1 cellular context compared by ENCODE assay signal in the genomic region with DNA sequence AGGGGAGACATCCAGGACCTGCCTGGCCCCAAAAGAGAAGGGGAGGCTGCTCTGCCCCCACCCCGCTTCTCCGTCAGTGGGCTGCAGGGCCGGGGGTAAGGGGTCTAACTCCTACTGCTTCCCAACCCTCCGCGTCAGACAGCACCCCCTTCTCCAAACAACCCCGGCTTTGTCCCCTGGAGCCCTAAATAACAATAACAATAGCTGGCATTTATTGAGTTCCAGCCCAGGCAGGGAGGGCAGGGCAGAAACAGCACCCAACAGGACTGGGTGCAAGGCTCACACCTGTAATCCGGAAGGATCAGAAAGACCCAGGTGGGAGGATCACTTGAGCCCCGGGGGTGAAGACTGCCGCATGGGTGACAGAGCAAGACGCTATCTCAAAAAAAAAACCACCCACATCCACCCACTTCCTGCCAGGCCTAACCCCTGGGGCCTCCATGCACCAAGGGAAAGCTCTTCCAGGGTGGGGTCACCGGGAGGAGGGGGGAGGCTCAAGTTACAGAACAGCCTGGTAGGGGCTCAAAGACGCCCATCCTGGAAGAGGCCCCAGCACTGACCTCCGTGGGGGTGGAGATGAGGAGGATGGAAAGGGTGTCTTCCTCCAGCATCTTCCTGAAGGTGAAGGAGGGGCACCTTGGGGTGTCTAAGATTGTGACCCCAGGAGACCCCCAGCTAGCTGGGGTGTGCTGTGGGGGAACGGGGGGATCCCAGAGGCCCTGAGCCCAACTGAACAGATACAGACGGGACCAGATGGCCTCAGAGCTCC.
TF ChIP-seq lines count a peak whose summit lies in the region.

No MANE protein-coding gene starts in this region.

TF ChIP-seq in GM12878, 131 proteins besides CTCF, POLR2A, EP300 and RAD21 (continued from another document):
- TF ChIP-seq ZBTB11 (CRISPR knock-in tag; IDR thresholded peaks at IDR 0.05) (no peak), REST (IDR thresholded peaks at IDR 0.05; ENCODE audit: low read depth, low read length) (no peak), ZNF384 (IDR thresholded peaks at IDR 0.05; ENCODE audit: borderline replicate concordance, low read depth, low read length) (peak; percentile 58; the same call in 1 of the 2 replicates), POLR2AphosphoS5 (IDR thresholded peaks at IDR 0.05; ENCODE audit: low read length) (no peak), FOXM1 (IDR thresholded peaks at IDR 0.05; ENCODE audit: low read depth, low read length) (no peak), RFX5 (IDR thresholded peaks at IDR 0.05; ENCODE audit: low read depth, low read length) (no peak), SREBF1 (IDR thresholded peaks at IDR 0.05; ENCODE audit: low read length) (no peak), E4F1 (IDR thresholded peaks at IDR 0.05; ENCODE audit: borderline replicate concordance, partially characterized antibody) (no peak), SPI1 (IDR thresholded peaks at IDR 0.05; ENCODE audit: borderline replicate concordance, insufficient read depth, low read depth, low read length) (0 out of 2 replicates have a peak, but pooled peaks have one; percentile 9), BRCA1 (IDR thresholded peaks at IDR 0.05; ENCODE audit: low read depth, low read length) (no peak), KDM1A (IDR thresholded peaks at IDR 0.05; ENCODE audit: borderline replicate concordance) (no peak), RUNX3 (IDR thresholded peaks at IDR 0.05; ENCODE audit: low read length) (peak; percentile 89), PAX5 (IDR thresholded peaks at IDR 0.05; ENCODE audit: borderline replicate concordance, low read depth, low read length) (peak; percentile 64; the same call in 1 of the 2 replicates), ZZZ3 (IDR thresholded peaks at IDR 0.05; ENCODE audit: control insufficient read depth, insufficient read length, low read depth) (no peak), ZBED1 (IDR thresholded peaks at IDR 0.05; ENCODE audit: borderline replicate concordance) (no peak), HDAC2 (IDR thresholded peaks at IDR 0.05) (no peak), NR2C2 (IDR thresholded peaks at IDR 0.05; ENCODE audit: borderline replicate concordance, control insufficient read depth, insufficient read length, low read depth) (no peak), ZNF217 (IDR thresholded peaks at IDR 0.05) (0 out of 2 replicates have a peak, but pooled peaks have one; percentile 24)
- TF ChIP-seq, protein P1, sequence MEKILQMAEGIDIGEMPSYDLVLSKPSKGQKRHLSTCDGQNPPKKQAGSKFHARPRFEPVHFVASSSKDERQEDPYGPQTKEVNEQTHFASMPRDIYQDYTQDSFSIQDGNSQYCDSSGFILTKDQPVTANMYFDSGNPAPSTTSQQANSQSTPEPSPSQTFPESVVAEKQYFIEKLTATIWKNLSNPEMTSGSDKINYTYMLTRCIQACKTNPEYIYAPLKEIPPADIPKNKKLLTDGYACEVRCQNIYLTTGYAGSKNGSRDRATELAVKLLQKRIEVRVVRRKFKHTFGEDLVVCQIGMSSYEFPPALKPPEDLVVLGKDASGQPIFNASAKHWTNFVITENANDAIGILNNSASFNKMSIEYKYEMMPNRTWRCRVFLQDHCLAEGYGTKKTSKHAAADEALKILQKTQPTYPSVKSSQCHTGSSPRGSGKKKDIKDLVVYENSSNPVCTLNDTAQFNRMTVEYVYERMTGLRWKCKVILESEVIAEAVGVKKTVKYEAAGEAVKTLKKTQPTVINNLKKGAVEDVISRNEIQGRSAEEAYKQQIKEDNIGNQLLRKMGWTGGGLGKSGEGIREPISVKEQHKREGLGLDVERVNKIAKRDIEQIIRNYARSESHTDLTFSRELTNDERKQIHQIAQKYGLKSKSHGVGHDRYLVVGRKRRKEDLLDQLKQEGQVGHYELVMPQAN (conservative IDR thresholded peaks at IDR 0.05): no peak
- TF ChIP-seq, protein P2, sequence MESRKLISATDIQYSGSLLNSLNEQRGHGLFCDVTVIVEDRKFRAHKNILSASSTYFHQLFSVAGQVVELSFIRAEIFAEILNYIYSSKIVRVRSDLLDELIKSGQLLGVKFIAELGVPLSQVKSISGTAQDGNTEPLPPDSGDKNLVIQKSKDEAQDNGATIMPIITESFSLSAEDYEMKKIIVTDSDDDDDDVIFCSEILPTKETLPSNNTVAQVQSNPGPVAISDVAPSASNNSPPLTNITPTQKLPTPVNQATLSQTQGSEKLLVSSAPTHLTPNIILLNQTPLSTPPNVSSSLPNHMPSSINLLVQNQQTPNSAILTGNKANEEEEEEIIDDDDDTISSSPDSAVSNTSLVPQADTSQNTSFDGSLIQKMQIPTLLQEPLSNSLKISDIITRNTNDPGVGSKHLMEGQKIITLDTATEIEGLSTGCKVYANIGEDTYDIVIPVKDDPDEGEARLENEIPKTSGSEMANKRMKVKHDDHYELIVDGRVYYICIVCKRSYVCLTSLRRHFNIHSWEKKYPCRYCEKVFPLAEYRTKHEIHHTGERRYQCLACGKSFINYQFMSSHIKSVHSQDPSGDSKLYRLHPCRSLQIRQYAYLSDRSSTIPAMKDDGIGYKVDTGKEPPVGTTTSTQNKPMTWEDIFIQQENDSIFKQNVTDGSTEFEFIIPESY (IDR thresholded peaks at IDR 0.05): no peak
